Comparison of ENCODE assay signal across 1 cellular context in genomic region chr3:117512975-117513374, GRCh38.
TF ChIP-seq lines count a peak whose summit lies in the region.

No MANE protein-coding gene starts in this region.

TF ChIP-seq in IMR-90, 13 proteins besides CTCF, POLR2A, EP300 and RAD21 (continued from another document):
- TF ChIP-seq CHD1 (IDR thresholded peaks at IDR 0.05; ENCODE audit: low read depth, low read length) = no peak
- no peak for TF ChIP-seq BHLHE40 (IDR thresholded peaks at IDR 0.05; ENCODE audit: low read depth, low read length)
- no peak for TF ChIP-seq CEBPB (IDR thresholded peaks at IDR 0.05; ENCODE audit: low read depth, low read length)
- no peak for TF ChIP-seq RCOR1 (IDR thresholded peaks at IDR 0.05; ENCODE audit: insufficient replicate concordance, low read length)
- TF ChIP-seq ELK1 (IDR thresholded peaks at IDR 0.05; ENCODE audit: borderline replicate concordance, low read depth, low read length) = no peak
- TF ChIP-seq MAFK (IDR thresholded peaks at IDR 0.05; ENCODE audit: low read depth, low read length) = no peak
- no peak for TF ChIP-seq MXI1 (IDR thresholded peaks at IDR 0.05; ENCODE audit: borderline replicate concordance, low read depth, low read length)
- TF ChIP-seq FOS (IDR thresholded peaks at IDR 0.05; ENCODE audit: low read depth, low read length) = no peak
TF ChIP-seq in IMR-90: peak in this region for 0.
